Comparison of ENCODE assay signal across 8 cellular contexts in genomic region chr17:2053380-2054261, GRCh38. TPM values are rescaled to one million over a fixed set of nuclear protein-coding genes. Genes with fewer than 3 reads are reported as not detected.
DNase-seq lines count a peak whose midpoint lies in the region; ATAC-seq and TF ChIP-seq lines count a peak whose summit lies in the region.

No MANE protein-coding gene starts in this region.

- peak overlapping the region; percentile 80 for H3K4me2 ChIP-seq in GM23248 (ENCODE audit: unreplicated experiment)
- H3K4me2 ChIP-seq in PC-9, result peak overlapping the region; percentile 93

- H3K9me3 ChIP-seq in GM23248 (ENCODE audit: low read depth), result no peaks in the 10 kb centered on the region
- H3K9me3 ChIP-seq in PC-9 (ENCODE audit: insufficient read depth, low read depth), result no peaks in the 10 kb centered on the region
- no peaks in the 10 kb centered on the region for H3K9me3 ChIP-seq in thyroid gland

- no peak for ATAC-seq in HG03025 (IDR thresholded peaks at IDR 0.05; ENCODE audit: low FRiP score, unreplicated experiment)

- H3K79me2 ChIP-seq in GM23248 (ENCODE audit: insufficient read depth), result peaks cover 18% of the 10 kb centered on the region
- H3K79me2 ChIP-seq in PC-9 (ENCODE audit: low read depth), result no peaks in the 10 kb centered on the region

- BruUV-seq in PC-9 (replicated peaks; lab: Mats Ljungman, UMichigan), result no TSS peak

- H3K27ac ChIP-seq in GM23248 (peak overlapping the region; percentile 81), PC-9 (no peak overlapping the region), thyroid gland (peak overlapping the region in 2 of 3 donors; percentile 44 to 58)

- peak overlapping the region; percentile 36; the same call in 1 of the 2 replicates for H2AFZ ChIP-seq in GM23248
- H2AFZ ChIP-seq in PC-9, result peak overlapping the region; percentile 59

- peak overlapping the region; percentile 56 for H3K4me3 ChIP-seq in AG04449 (ENCODE audit: low read depth, low read length)
- H3K4me3 ChIP-seq in GM23248, result peak overlapping the region; percentile 79
- peak overlapping the region; percentile 66 for H3K4me3 ChIP-seq in PC-9
- H3K4me3 ChIP-seq in foreskin fibroblast (ENCODE audit: low read depth in 1 of 2, low read length in 2 of 2), result peak overlapping the region; percentile 62 to 84
- peak overlapping the region in 1 of 3 donors; percentile 8 for H3K4me3 ChIP-seq in thyroid gland (replicated peaks in 1 of 3)

- DNase-seq in AG04449 (ENCODE audit: low read depth, low spot score), result no peak
- peak; percentile 91 for DNase-seq in GM23248
- DNase-seq in PC-9, result peak in 1 of 2 experiments; percentile 77
- DNase-seq in activated effector memory CD4-positive, alpha-beta T cell treated with Interleukin-2 at 50 U/mL for 16 hours, result peak; percentile 64
- DNase-seq in foreskin fibroblast, result peak; percentile 79 to 93
- peak in 47 of 56 donors; percentile 13 to 85 (median 54) for DNase-seq in nucleus accumbens (lab: John Stamatoyannopoulos, UW)
- DNase-seq in thyroid gland, result peak; percentile 56 to 59

- H3F3A ChIP-seq in GM23248 (ENCODE audit: insufficient read depth), result no peaks in the 10 kb centered on the region; the same call in 1 of the 2 replicates
- H3F3A ChIP-seq in PC-9 (ENCODE audit: insufficient read depth, low read depth), result peaks cover 14% of the 10 kb centered on the region

- no peak for TF ChIP-seq POLR2A in thyroid gland (IDR thresholded peaks at IDR 0.05)

- no peaks in the 10 kb centered on the region for H4K20me1 ChIP-seq in GM23248 (ENCODE audit: insufficient read depth)
- no peaks in the 10 kb centered on the region for H4K20me1 ChIP-seq in PC-9 (ENCODE audit: insufficient read depth)

- peak overlapping the region; percentile 91 for H3K9ac ChIP-seq in GM23248

- POLR2A ChIA-PET in AG04449 (lab: Yijun Ruan, JAX) (interaction anchor here (0.7 to 5.1 kb wide), 3 partner anchors 28 to 191 kb away, joined by 5 to 59 read pairs (median 28); no protein-coding TSS in a partner anchor), PC-9 (lab: Charles Lee; ENCODE audit: unreplicated experiment) (interaction anchor here (0.7 kb wide), 1 partner anchor 330 kb away, joined by 18 read pairs; no protein-coding TSS in a partner anchor)

- H3K9me2 ChIP-seq in GM23248 (ENCODE audit: insufficient read depth), result no peaks in the 10 kb centered on the region
- H3K9me2 ChIP-seq in PC-9 (ENCODE audit: insufficient read depth), result no peaks in the 10 kb centered on the region

- intact Hi-C loops in PC-9 (cut with micrococcal nuclease; ENCODE audit: unreplicated experiment), result loop anchor here (1.0 to 5.0 kb wide), 5 partner anchors 117 to 349 kb away; partner anchors contain the start of gene MNT
- intact Hi-C loops in thyroid gland (cut with DNase I), result loop anchor here (2.0 kb wide), 1 partner anchor 191 kb away; no protein-coding TSS in a partner anchor

- TF ChIP-seq CTCF in AG04449 (IDR thresholded peaks at IDR 0.05; ENCODE audit: insufficient read depth, low read length, missing control alignments) (peak; percentile 84), PC-9 (conservative IDR thresholded peaks at IDR 0.05) (peak; percentile 75), foreskin fibroblast (IDR thresholded peaks at IDR 0.05; ENCODE audit: low read depth, low read length) (peak; percentile 72), thyroid gland (IDR thresholded peaks at IDR 0.05) (peak in 4 of 6 experiments; percentile 19 to 48 (median 38))

- H3K36me3 ChIP-seq in GM23248 (ENCODE audit: low read depth) (no peaks in the 10 kb centered on the region), PC-9 (ENCODE audit: low read depth) (no peaks in the 10 kb centered on the region), thyroid gland (peaks cover 0 to 5% of the 10 kb centered on the region in 2 donors)

- CTCF ChIA-PET in AG04449 (lab: Yijun Ruan, JAX) (interaction anchor here (0.6 to 8.5 kb wide), 38 partner anchors 8 to 362 kb away, joined by 3 to 348 read pairs (median 5); partner anchors contain the start of gene TSR1), PC-9 (lab: Charles Lee) (interaction anchor here (0.6 to 3.1 kb wide), 6 partner anchors 30 to 191 kb away, joined by 3 to 14 read pairs (median 4); no protein-coding TSS in a partner anchor)

- in situ Hi-C loops in GM23248 (cut with MboI), result no loop called here

- 19 to 20% methylated on average over 51 to 57 of the region's 84 CpGs for WGBS in GM23248 (ENCODE audit: low coverage in 1 of 2, low lambda C conversion rate in 2 of 2, missing lambda C conversion rate in 2 of 2), 2 experiments
- WGBS in thyroid gland, 2 donors, result 17 to 26% methylated on average over 17 to 20 of the region's 84 CpGs

- H3K27me3 ChIP-seq in GM23248 (replicated peaks; ENCODE audit: insufficient read depth), result no peaks in the 10 kb centered on the region
- H3K27me3 ChIP-seq in PC-9 (ENCODE audit: insufficient read depth, low read depth), result peaks cover 12% of the 10 kb centered on the region
- peaks cover 5% of the 10 kb centered on the region for H3K27me3 ChIP-seq in thyroid gland

- H3K4me1 ChIP-seq in GM23248 (ENCODE audit: insufficient read depth), result peaks cover 6% of the 10 kb centered on the region; the same call in 1 of the 2 replicates
- peaks cover 13% of the 10 kb centered on the region for H3K4me1 ChIP-seq in PC-9 (replicated peaks; ENCODE audit: insufficient read depth)
- H3K4me1 ChIP-seq in thyroid gland, result peaks cover 28 to 69% of the 10 kb centered on the region in 2 donors

RNA-seq across cellular contexts. Expression of gene HIC1, which starts 1.3 kb away (rescaled TPM):
- 35.0 and 59.8 TPM in 2 replicates for total RNA-seq in GM23248 (2014; rRNA removed; shearing (Covaris generic))
- 1.6 TPM in 2 replicates for polyA plus RNA-seq in GM23248 (2016; fragmentation: Nextera tagmentation; extraction: Ambion mirVana)
- total RNA-seq in PC-9 (2021) (0.63 and 1.6 TPM in 2 replicates), thyroid gland (10 to 100 TPM; 13.3 to 23.2 (median 18.3) TPM)

RNA-seq across cellular contexts. Expression of gene OVCA2, which starts 11.8 kb away (rescaled TPM):
- 67.3 and 92.0 TPM in 2 replicates for total RNA-seq in GM23248 (2014; rRNA removed; shearing (Covaris generic))
- polyA plus RNA-seq in GM23248 (2016; fragmentation: Nextera tagmentation; extraction: Ambion mirVana), result 63.5 and 66.1 TPM in 2 replicates
- 34.4 and 35.4 TPM in 2 replicates for total RNA-seq in PC-9 (2021)
- total RNA-seq in thyroid gland, result 10 to 100 TPM; 37.6 to 54.1 (median 47.3) TPM

RNA-seq across cellular contexts. Expression of gene DPH1, which starts 23.7 kb away (rescaled TPM):
- total RNA-seq in GM23248 (2014; rRNA removed; shearing (Covaris generic)), result 51.2 and 58.1 TPM in 2 replicates
- polyA plus RNA-seq in GM23248 (2016; fragmentation: Nextera tagmentation; extraction: Ambion mirVana), result 41.1 and 41.2 TPM in 2 replicates
- total RNA-seq in PC-9 (2021) (36.7 and 44.9 TPM in 2 replicates), thyroid gland (10 to 100 TPM; 41.6 to 61.1 (median 49.3) TPM)

RNA-seq across cellular contexts. Expression of gene RTN4RL1, which starts 28.5 kb away (rescaled TPM):
- total RNA-seq in GM23248 (2014; rRNA removed; shearing (Covaris generic)), result 0.22 TPM in 1 of 2 replicates, not detected in the other
- not detected in 2 replicates for polyA plus RNA-seq in GM23248 (2016; fragmentation: Nextera tagmentation; extraction: Ambion mirVana)
- total RNA-seq in PC-9 (2021), result 0.13 and 0.35 TPM in 2 replicates
- total RNA-seq in thyroid gland, result 1 to 10 TPM; 1.6 to 4.9 (median 2.5) TPM
